ENCODE assay signal across 8 cellular contexts in genomic region chr11:64239662-64240466, GRCh38. TPM values are rescaled to one million over a fixed set of nuclear protein-coding genes. Genes with fewer than 3 reads are reported as not detected.
A peak's percentile ranks its signal among the peaks of the same experiment; 100 is the strongest.
DNase-seq lines count a peak whose midpoint lies in the region; ATAC-seq and TF ChIP-seq lines count a peak whose summit lies in the region.

No MANE protein-coding gene starts in this region.

- no peaks in the 10 kb centered on the region for H3K27me3 Mint-ChIP-seq in MCF 10A (ENCODE audit: insufficient read depth, unreplicated experiment)

- TF ChIP-seq CTCF in MCF 10A (IDR thresholded peaks at IDR 0.05; ENCODE audit: unreplicated experiment): no peak

- peak overlapping the region; percentile 95 for H3K9ac ChIP-seq in mucosa of stomach (ENCODE audit: low read length)

- H3K27me3 ChIP-seq in MG63 (no peaks in the 10 kb centered on the region), mucosa of stomach (ENCODE audit: control insufficient read depth, insufficient read depth, low read length) (no peaks in the 10 kb centered on the region)

- no peaks in the 10 kb centered on the region for H3K9me3 Mint-ChIP-seq in MCF 10A (ENCODE audit: unreplicated experiment)

- peaks cover 23% of the 10 kb centered on the region for H3K4me1 Mint-ChIP-seq in MCF 10A (ENCODE audit: insufficient read depth, unreplicated experiment)

- H3K9me3 ChIP-seq in MG63 (no peaks in the 10 kb centered on the region), mucosa of stomach (ENCODE audit: control insufficient read depth, low read length) (no peaks in the 10 kb centered on the region)

- BruUV-seq in MCF 10A (replicated peaks; lab: Mats Ljungman, UMichigan): no TSS peak

- POLR2A ChIA-PET in MCF 10A (lab: Yijun Ruan, JAX): interaction anchor here (0.7 to 10.8 kb wide), 7 partner anchors 11 to 82 kb away, joined by 3 to 122 read pairs (median 14); partner anchors contain the start of genes CATSPERZ, DNAJC4, ESRRA and NUDT22

- H3K27ac Mint-ChIP-seq in MCF 10A (ENCODE audit: low read depth, unreplicated experiment): peak overlapping the region; percentile 98

- peak overlapping the region; percentile 93 for H3K4me3 Mint-ChIP-seq in MCF 10A (ENCODE audit: unreplicated experiment)

- H3K4me3 ChIP-seq in MG63 (peak overlapping the region; percentile 84), mucosa of stomach (ENCODE audit: low read length) (peak overlapping the region; percentile 90)

- H3K36me3 ChIP-seq in MG63: peaks cover 28% of the 10 kb centered on the region
- H3K36me3 ChIP-seq in mucosa of stomach (ENCODE audit: control insufficient read depth, insufficient read depth, low read length): no peaks in the 10 kb centered on the region

- H3K4me1 ChIP-seq in mucosa of stomach (ENCODE audit: control insufficient read depth, insufficient read depth, low read length): peaks cover 64% of the 10 kb centered on the region

- CTCF ChIA-PET in MCF 10A (lab: Yijun Ruan, JAX): interaction anchor here (1.0 to 1.4 kb wide), 4 partner anchors 11 to 61 kb away, joined by 3 to 5 read pairs (median 4); partner anchors contain the start of gene PLCB3

- ATAC-seq in GM19324 (IDR thresholded peaks at IDR 0.05; ENCODE audit: low FRiP score, unreplicated experiment): no peak

- H3K36me3 Mint-ChIP-seq in MCF 10A (ENCODE audit: insufficient read depth, unreplicated experiment): peaks cover 52% of the 10 kb centered on the region

- intact Hi-C loops in MCF 10A (cut with micrococcal nuclease): no loop called here

- peak; percentile 42 for DNase-seq in NCI-H510A treated with DMSO at 0.1 percent for 48 hours (lab: John Stamatoyannopoulos, UW)
- no peak for DNase-seq in NCI-H510A (lab: John Stamatoyannopoulos, UW)
- no peak for DNase-seq in MG63
- no peak for DNase-seq in MCF 10A (ENCODE audit: unreplicated experiment)
- DNase-seq in DMS79 treated with DMSO at 0.1 percent for 48 hours (lab: John Stamatoyannopoulos, UW): no peak
- no peak for DNase-seq in HUDEP-2 (lab: John Stamatoyannopoulos, UW; ENCODE audit: unreplicated experiment in 76 of 76)

RNA-seq across cellular contexts. Expression of gene FKBP2, which starts 1.0 kb away (rescaled TPM):
- total RNA-seq in MG63 (2014; rRNA removed; shearing (Covaris generic); ENCODE audit: low replicate concordance): 22.8 and 50.8 TPM in 2 replicates
- 84.7 and 86.0 TPM in 2 replicates for total RNA-seq in MCF 10A (2022)

RNA-seq across cellular contexts. Expression of gene VEGFB, which starts 5.5 kb away (rescaled TPM):
- 9.3 and 19.0 TPM in 2 replicates for total RNA-seq in MG63 (2014; rRNA removed; shearing (Covaris generic); ENCODE audit: low replicate concordance)
- 46.0 and 60.3 TPM in 2 replicates for total RNA-seq in MCF 10A (2022)

RNA-seq across cellular contexts. Expression of gene PPP1R14B, which starts 6.9 kb away (rescaled TPM):
- total RNA-seq in MG63 (2014; rRNA removed; shearing (Covaris generic); ENCODE audit: low replicate concordance): 506 and 662 TPM in 2 replicates
- 583 and 684 TPM in 2 replicates for total RNA-seq in MCF 10A (2022)

RNA-seq across cellular contexts. Expression of gene DNAJC4, which starts 9.5 kb away (rescaled TPM):
- total RNA-seq in MG63 (2014; rRNA removed; shearing (Covaris generic); ENCODE audit: low replicate concordance): 1.6 and 3.5 TPM in 2 replicates
- total RNA-seq in MCF 10A (2022): 19.5 and 27.0 TPM in 2 replicates

RNA-seq across cellular contexts. Expression of gene PLCB3, which starts 11.5 kb away (rescaled TPM):
- 24.8 and 37.4 TPM in 2 replicates for total RNA-seq in MG63 (2014; rRNA removed; shearing (Covaris generic); ENCODE audit: low replicate concordance)
- 34.6 and 39.0 TPM in 2 replicates for total RNA-seq in MCF 10A (2022)
